In genomic region chr2:36516136-36516870, GRCh38 we compare ENCODE assay signal across 22 cellular contexts.
DNase-seq lines count a peak whose midpoint lies in the region; ATAC-seq, FAIRE-seq and TF ChIP-seq lines count a peak whose summit lies in the region.
"Had no signal": no experiment of that assay in that cellular context is flagged by ENCODE, and none has a peak within 500 bp of the region (broad histone marks: within the 10 kb centered on the region; RNA-seq: fewer than 3 reads in every experiment).

No MANE protein-coding gene starts in this region.

- H3F3A ChIP-seq in PC-9 (ENCODE audit: insufficient read depth, low read depth), result no peaks in the 10 kb centered on the region

- CTCF ChIA-PET in PC-9 (lab: Charles Lee), result no interaction called here

- no peak overlapping the region for H3K4me2 ChIP-seq in trophoblast cell (ENCODE audit: low read length)
- no peak overlapping the region for H3K4me2 ChIP-seq in PC-9
- H3K4me2 ChIP-seq: GM23338 had no signal

- H3K4me3 ChIP-seq in fibroblast of pulmonary artery (replicated peaks; ENCODE audit: low read depth, low read length) (no peak overlapping the region), trophoblast cell (ENCODE audit: low read depth, low read length) (no peak overlapping the region), PC-9 (no peak overlapping the region), small intestine (ENCODE audit: low read depth in 1 of 2, low read length in 2 of 2) (no peak overlapping the region)
- H3K4me3 ChIP-seq: GM23338, psoas muscle, testis had no signal

- no peak overlapping the region for H4K12ac ChIP-seq in trophoblast cell (ENCODE audit: low read depth, low read length)

- no TSS peak for BruUV-seq in PC-9 (replicated peaks; lab: Mats Ljungman, UMichigan)

- no peak overlapping the region for H3K18ac ChIP-seq in trophoblast cell (ENCODE audit: low read length)

- no peak overlapping the region for H3K27ac ChIP-seq in trophoblast cell (ENCODE audit: low read depth, low read length)
- H3K27ac ChIP-seq in PC-9, result no peak overlapping the region
- no peak overlapping the region for H3K27ac ChIP-seq in small intestine (ENCODE audit: low read depth in 1 of 2, low read length in 1 of 2)
- H3K27ac ChIP-seq: psoas muscle, testis had no signal

- no peaks in the 10 kb centered on the region for H4K20me1 ChIP-seq in PC-9 (ENCODE audit: insufficient read depth)

- H3K9me2 ChIP-seq in PC-9 (ENCODE audit: insufficient read depth), result no peaks in the 10 kb centered on the region

- intact Hi-C loops in PC-9 (cut with micrococcal nuclease; ENCODE audit: unreplicated experiment), result no loop called here

- WGBS in trophoblast cell (ENCODE audit: extremely low coverage, insufficient coverage, insufficient read length), result no CpG with 5 or more reads among the region's 8 CpGs
- WGBS in small intestine, 3 donors, result 77 to 82% (median 81%) methylated on average over 8 of the region's 8 CpGs

- H3K14ac ChIP-seq in trophoblast cell (ENCODE audit: low read length), result no peak overlapping the region

- no peak overlapping the region for H2AK5ac ChIP-seq in trophoblast cell (ENCODE audit: low read length)

- no peak overlapping the region for H3K9ac ChIP-seq in trophoblast cell (ENCODE audit: low read length)

- H3K36me3 ChIP-seq in trophoblast cell (ENCODE audit: control insufficient read depth in 1 of 2, insufficient read depth in 2 of 2, low read length in 2 of 2), result peaks cover 19 to 40% of the 10 kb centered on the region in 2 experiments
- peaks cover 29% of the 10 kb centered on the region for H3K36me3 ChIP-seq in PC-9 (ENCODE audit: low read depth)
- H3K36me3 ChIP-seq in small intestine (ENCODE audit: control insufficient read depth in 2 of 2, insufficient read depth in 2 of 2, low read length in 2 of 2), result peaks cover 0 to 17% of the 10 kb centered on the region in 2 donors

- no peaks in the 10 kb centered on the region for H3K79me2 ChIP-seq in trophoblast cell (ENCODE audit: control insufficient read depth, insufficient read depth, low read length, poor library complexity)
- no peaks in the 10 kb centered on the region for H3K79me2 ChIP-seq in PC-9 (ENCODE audit: low read depth)

- no peak overlapping the region for H2BK5ac ChIP-seq in trophoblast cell (ENCODE audit: low read depth, low read length, poor library complexity)

- ATAC-seq in GM21576 (IDR thresholded peaks at IDR 0.05; ENCODE audit: unreplicated experiment), result no peak
- no peak for ATAC-seq in HG03135 (IDR thresholded peaks at IDR 0.05; ENCODE audit: unreplicated experiment)
- ATAC-seq: activated naive CD8-positive, alpha-beta T cell treated with anti-CD3 and anti-CD28 coated beads, Interleukin-2, amount 50 U/mL, for 24 hours; GM23338; psoas muscle had no signal

- peaks cover 1% of the 10 kb centered on the region for H3K9me3 ChIP-seq in trophoblast cell (ENCODE audit: insufficient read depth, low read depth, low read length)
- H3K9me3 ChIP-seq in PC-9 (ENCODE audit: insufficient read depth, low read depth), result no peaks in the 10 kb centered on the region
- no peaks in the 10 kb centered on the region for H3K9me3 ChIP-seq in small intestine (ENCODE audit: control insufficient read depth, low read depth)
- H3K9me3 ChIP-seq: psoas muscle, testis had no signal

- TF ChIP-seq CTCF in fibroblast of pulmonary artery (IDR thresholded peaks at IDR 0.05; ENCODE audit: low read length, missing control alignments), result no peak
- TF ChIP-seq CTCF in PC-9 (conservative IDR thresholded peaks at IDR 0.05), result no peak

- DNase-seq in EH (ENCODE audit: low read depth), result peak; percentile 92
- DNase-seq in amniotic epithelial cell (ENCODE audit: low read depth), result peak; percentile 94
- DNase-seq in fibroblast of pulmonary artery (ENCODE audit: low read depth), result peak; percentile 62
- DNase-seq in trophoblast cell, result peak; percentile 93 to 98
- DNase-seq in PC-9, result no peak
- no peak for DNase-seq in small intestine
- DNase-seq: activated CD4-positive, alpha-beta T cell treated with anti-CD3 and anti-CD28 coated beads for 4 hours; activated naive CD8-positive, alpha-beta T cell treated with anti-CD3 and anti-CD28 coated beads, Interleukin-2, amount 50 U/mL, for 24 hours; CD8-positive, alpha-beta memory T cell; DND-41; effector CD8-positive, alpha-beta T cell; midbrain; NCI-H1417; NCI-H524 treated with DMSO at 0.1 percent for 48 hours; psoas muscle; SW 1271; testis had no signal

- no peak overlapping the region for H3K4ac ChIP-seq in trophoblast cell (ENCODE audit: low read depth, low read length)

- H2AFZ ChIP-seq in trophoblast cell (ENCODE audit: insufficient read depth, low read length, poor library complexity), result no peak overlapping the region
- no peak overlapping the region for H2AFZ ChIP-seq in PC-9
- H2AFZ ChIP-seq: GM23338 had no signal

- no peak overlapping the region for H4K91ac ChIP-seq in trophoblast cell (ENCODE audit: low read depth, low read length)

- H3K79me1 ChIP-seq in trophoblast cell (ENCODE audit: low read length), result no peaks in the 10 kb centered on the region

- no peaks in the 10 kb centered on the region for H3K27me3 ChIP-seq in trophoblast cell (ENCODE audit: insufficient read depth, low read length)
- H3K27me3 ChIP-seq in PC-9 (ENCODE audit: insufficient read depth, low read depth), result no peaks in the 10 kb centered on the region
- no peaks in the 10 kb centered on the region for H3K27me3 ChIP-seq in small intestine (ENCODE audit: control insufficient read depth in 2 of 2, insufficient read depth in 2 of 2, low read length in 2 of 2)
- H3K27me3 ChIP-seq: testis had no signal

- no peak overlapping the region for H3K23ac ChIP-seq in trophoblast cell (ENCODE audit: low read length)

- no peak overlapping the region for H2BK12ac ChIP-seq in trophoblast cell (ENCODE audit: low read length)

- POLR2A ChIA-PET in PC-9 (lab: Charles Lee; ENCODE audit: unreplicated experiment), result no interaction called here

- no peak overlapping the region for H4K8ac ChIP-seq in trophoblast cell (ENCODE audit: low read depth, low read length)

- H2BK120ac ChIP-seq in trophoblast cell (ENCODE audit: insufficient read depth, low read length, poor library complexity), result no peak overlapping the region

- FAIRE-seq in small intestine (lab: Jason Lieb, UNC), result no peak
- FAIRE-seq: GM18507, TTC549 had no signal

- H3K4me1 ChIP-seq in trophoblast cell (ENCODE audit: control insufficient read depth in 1 of 2, insufficient read depth in 2 of 2, low read length in 2 of 2) (peaks cover 2 to 3% of the 10 kb centered on the region in 2 experiments), PC-9 (replicated peaks; ENCODE audit: insufficient read depth) (no peaks in the 10 kb centered on the region), small intestine (ENCODE audit: control insufficient read depth in 2 of 2, insufficient read depth in 1 of 2, low read depth in 1 of 2, low read length in 1 of 2) (no peaks in the 10 kb centered on the region)
- H3K4me1 ChIP-seq: psoas muscle, testis had no signal

Comparison
In these comparisons a context has a peak if more than half of its experiments do, and no peak if none do; other contexts are left out.
1. DNase-seq: peak in EH (single experiment), amniotic epithelial cell (single experiment), fibroblast of pulmonary artery (single experiment) and trophoblast cell (2 of 2); none in PC-9 (0 of 2) and small intestine (single experiment).